12 cellular contexts compared by ENCODE assay signal in the genomic region with DNA sequence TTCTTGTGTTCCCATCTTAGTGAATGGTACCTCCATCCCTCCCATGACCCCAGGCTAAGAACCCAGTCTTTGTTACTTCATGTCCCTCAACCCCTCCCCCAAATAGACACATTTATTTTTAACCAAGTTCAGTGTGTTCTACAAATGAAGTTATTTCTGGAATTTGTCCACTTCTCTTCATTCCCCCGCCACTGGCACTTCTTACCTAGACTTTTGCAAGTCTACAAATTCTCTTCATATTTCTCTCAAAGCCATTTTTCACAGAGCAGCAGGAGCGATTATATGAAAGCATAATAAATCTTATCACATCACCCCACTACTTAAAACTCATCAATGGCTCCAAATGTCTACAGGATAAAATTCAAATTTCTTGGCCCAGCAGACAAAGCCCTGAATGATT.
DNase-seq lines count a peak whose midpoint lies in the region; ATAC-seq, FAIRE-seq and TF ChIP-seq lines count a peak whose summit lies in the region.
"Had no signal": no experiment of that assay in that cellular context is flagged by ENCODE, and none has a peak within 500 bp of the region (broad histone marks: within the 10 kb centered on the region; RNA-seq: fewer than 3 reads in every experiment).

No MANE protein-coding gene starts in this region.

- TF ChIP-seq CTCF in A549 (IDR thresholded peaks at IDR 0.05) (no peak), hepatocyte (IDR thresholded peaks at IDR 0.05; ENCODE audit: poor library complexity) (no peak)

- ATAC-seq in A549 (no peak), HG03159 (IDR thresholded peaks at IDR 0.05; ENCODE audit: unreplicated experiment) (no peak)

- H3K9ac ChIP-seq in trophoblast cell (ENCODE audit: low read length) = no peak overlapping the region
- H3K9ac ChIP-seq: BLaER1 had no signal

- DNase-seq in A549 (ENCODE audit: low read depth in 1 of 2, low spot score in 1 of 2) (no peak), SJSA1 (ENCODE audit: low read depth in 1 of 2, low spot score in 2 of 2) (no peak), hepatocyte (ENCODE audit: low spot score) (no peak), trophoblast cell (peak in 1 of 2 donors; percentile 19), NCI-H345 (lab: John Stamatoyannopoulos, UW) (no peak), kidney glomerular epithelial cell (lab: John Stamatoyannopoulos, UW) (no peak), DMS 273 treated with DMSO at 0.1 percent for 48 hours (lab: John Stamatoyannopoulos, UW) (no peak)
- DNase-seq: Caco-2; CD8-positive, alpha-beta memory T cell had no signal

- 95% methylated on average over 2 of the region's 2 CpGs for WGBS in A549 (ENCODE audit: missing lambda C conversion rate)
- WGBS in hepatocyte (ENCODE audit: low lambda C conversion rate, missing lambda C conversion rate) = 77% methylated on average over 2 of the region's 2 CpGs
- no CpG with 5 or more reads among the region's 2 CpGs for WGBS in trophoblast cell (ENCODE audit: extremely low coverage, insufficient coverage, insufficient read length)

- H3K36me3 ChIP-seq in SJSA1 = no peaks in the 10 kb centered on the region
- H3K36me3 ChIP-seq in hepatocyte (replicated peaks; ENCODE audit: insufficient read depth, low read depth) = no peaks in the 10 kb centered on the region
- no peaks in the 10 kb centered on the region for H3K36me3 ChIP-seq in trophoblast cell (ENCODE audit: control insufficient read depth in 1 of 2, insufficient read depth in 2 of 2, low read length in 2 of 2)
- H3K36me3 ChIP-seq: BLaER1 had no signal

- H2AFZ ChIP-seq in hepatocyte (no peak overlapping the region), trophoblast cell (ENCODE audit: insufficient read depth, low read length, poor library complexity) (no peak overlapping the region)

- peaks cover 23% of the 10 kb centered on the region for H3K4me1 ChIP-seq in A549
- peaks cover 32% of the 10 kb centered on the region for H3K4me1 ChIP-seq in SJSA1 (replicated peaks)
- H3K4me1 ChIP-seq in hepatocyte (ENCODE audit: insufficient read depth) = peaks cover 25% of the 10 kb centered on the region
- H3K4me1 ChIP-seq in trophoblast cell (ENCODE audit: control insufficient read depth in 1 of 2, insufficient read depth in 2 of 2, low read length in 2 of 2) = peaks cover 5 to 7% of the 10 kb centered on the region in 2 experiments
- H3K4me1 ChIP-seq: BLaER1 had no signal

- TF ChIP-seq RAD21 in A549 (conservative IDR thresholded peaks at IDR 0.05 in 1 of 2, IDR thresholded peaks at IDR 0.05 in 1 of 2) = no peak

- H4K12ac ChIP-seq in trophoblast cell (ENCODE audit: low read depth, low read length) = no peak overlapping the region

- H3K79me1 ChIP-seq in trophoblast cell (ENCODE audit: low read length) = peaks cover 3% of the 10 kb centered on the region

- H3K4me2 ChIP-seq in A549 = peak overlapping the region; percentile 34
- H3K4me2 ChIP-seq in hepatocyte = no peak overlapping the region
- no peak overlapping the region for H3K4me2 ChIP-seq in trophoblast cell (ENCODE audit: low read length)
- H3K4me2 ChIP-seq: BLaER1 had no signal

- H3K14ac ChIP-seq in trophoblast cell (ENCODE audit: low read length) = no peak overlapping the region

- H3K9me2 ChIP-seq in hepatocyte (replicated peaks; ENCODE audit: insufficient read depth) = no peaks in the 10 kb centered on the region

- TF ChIP-seq EP300 in A549 (IDR thresholded peaks at IDR 0.05) = no peak

- H3K9me3 ChIP-seq in A549 (no peaks in the 10 kb centered on the region), SJSA1 (replicated peaks) (no peaks in the 10 kb centered on the region), hepatocyte (ENCODE audit: low read depth) (no peaks in the 10 kb centered on the region), trophoblast cell (ENCODE audit: insufficient read depth, low read depth, low read length) (no peaks in the 10 kb centered on the region)
- H3K9me3 ChIP-seq: BLaER1, Caco-2 had no signal

- H3K4ac ChIP-seq in trophoblast cell (ENCODE audit: low read depth, low read length) = no peak overlapping the region

- H3K23ac ChIP-seq in trophoblast cell (ENCODE audit: low read length) = no peak overlapping the region

- no peaks in the 10 kb centered on the region for H3K27me3 ChIP-seq in SJSA1 (replicated peaks)
- H3K27me3 ChIP-seq in hepatocyte = no peaks in the 10 kb centered on the region
- no peaks in the 10 kb centered on the region for H3K27me3 ChIP-seq in trophoblast cell (ENCODE audit: insufficient read depth, low read length)
- H3K27me3 ChIP-seq: BLaER1 had no signal

- TF ChIP-seq POLR2A in A549 (IDR thresholded peaks at IDR 0.05; ENCODE audit: low read length) = no peak

- H4K20me1 ChIP-seq in hepatocyte (ENCODE audit: insufficient read depth, poor library complexity, severe bottlenecking) = no peaks in the 10 kb centered on the region
- H4K20me1 ChIP-seq: BLaER1 had no signal

- peak overlapping the region; percentile 51 for H2BK120ac ChIP-seq in trophoblast cell (ENCODE audit: insufficient read depth, low read length, poor library complexity)

- POLR2A ChIA-PET in A549 (lab: Yijun Ruan, JAX) = no interaction called here

- no peak overlapping the region for H2BK5ac ChIP-seq in trophoblast cell (ENCODE audit: low read depth, low read length, poor library complexity)

- H4K8ac ChIP-seq in trophoblast cell (ENCODE audit: low read depth, low read length) = no peak overlapping the region

- no peak for FAIRE-seq in A549 (lab: Jason Lieb, UNC)

- H4K91ac ChIP-seq in trophoblast cell (ENCODE audit: low read depth, low read length) = no peak overlapping the region

- H3K18ac ChIP-seq in trophoblast cell (ENCODE audit: low read length) = no peak overlapping the region

- peak overlapping the region in 1 of 2 experiments; percentile 6; a peak in 1 of 6 replicates for H3K27ac ChIP-seq in A549
- peak overlapping the region; percentile 93; the same call in 1 of the 2 replicates for H3K27ac ChIP-seq in SJSA1
- H3K27ac ChIP-seq in hepatocyte = peak overlapping the region; percentile 11
- H3K27ac ChIP-seq in trophoblast cell (ENCODE audit: low read depth, low read length) = no peak overlapping the region
- H3K27ac ChIP-seq: 22Rv1, BLaER1 had no signal

- peak overlapping the region; percentile 91 for H2BK12ac ChIP-seq in trophoblast cell (ENCODE audit: low read length)

- CTCF ChIA-PET in A549 (lab: Yijun Ruan, JAX) = no interaction called here

- no peak overlapping the region for H2AK5ac ChIP-seq in trophoblast cell (ENCODE audit: low read length)

- H3K79me2 ChIP-seq in hepatocyte = no peaks in the 10 kb centered on the region
- H3K79me2 ChIP-seq in trophoblast cell (ENCODE audit: control insufficient read depth, insufficient read depth, low read length, poor library complexity) = no peaks in the 10 kb centered on the region

- no peak overlapping the region for H3K4me3 ChIP-seq in A549
- H3K4me3 ChIP-seq in SJSA1 = no peak overlapping the region
- H3K4me3 ChIP-seq in hepatocyte = no peak overlapping the region
- no peak overlapping the region for H3K4me3 ChIP-seq in trophoblast cell (ENCODE audit: low read depth, low read length)
- H3K4me3 ChIP-seq: BLaER1 had no signal

TF ChIP-seq in A549, 52 proteins besides CTCF, POLR2A, EP300 and RAD21:
- TF ChIP-seq NFE2L2 (conservative IDR thresholded peaks at IDR 0.05; ENCODE audit: low read length) = no peak
- no peak for TF ChIP-seq HMGXB4 (CRISPR knock-in tag; IDR thresholded peaks at IDR 0.05; ENCODE audit: borderline replicate concordance)
- TF ChIP-seq MAFK (IDR thresholded peaks at IDR 0.05; ENCODE audit: partially characterized antibody) = no peak
- TF ChIP-seq ZSCAN20 (CRISPR knock-in tag; IDR thresholded peaks at IDR 0.05) = no peak
- no peak for TF ChIP-seq CEBPB (IDR thresholded peaks at IDR 0.05)
- no peak for TF ChIP-seq ESRRA (IDR thresholded peaks at IDR 0.05; ENCODE audit: borderline replicate concordance, low read length)
- no peak for TF ChIP-seq CHD2 (IDR thresholded peaks at IDR 0.05; ENCODE audit: low read length, partially characterized antibody)
- TF ChIP-seq KDM5A (IDR thresholded peaks at IDR 0.05) = no peak
- TF ChIP-seq HDAC2 (IDR thresholded peaks at IDR 0.05) = no peak
- no peak for TF ChIP-seq HES2 (IDR thresholded peaks at IDR 0.05)
- TF ChIP-seq CBX2 (IDR thresholded peaks at IDR 0.05; ENCODE audit: borderline replicate concordance, low read depth) = no peak
- no peak for TF ChIP-seq E2F6 (IDR thresholded peaks at IDR 0.05; ENCODE audit: borderline replicate concordance, low read depth)
- no peak for TF ChIP-seq MAZ (IDR thresholded peaks at IDR 0.05; ENCODE audit: borderline replicate concordance, low read depth, low read length)
- TF ChIP-seq TP53 (CRISPR knock-in tag; IDR thresholded peaks at IDR 0.05) = no peak
- no peak for TF ChIP-seq GATA3 (IDR thresholded peaks at IDR 0.05; ENCODE audit: borderline replicate concordance)
- TF ChIP-seq RCOR1 (IDR thresholded peaks at IDR 0.05; ENCODE audit: low read depth, low read length) = no peak
